8 cellular contexts compared by ENCODE assay signal in genomic region chr13:53250272-53250875, GRCh38.
DNase-seq lines count a peak whose midpoint lies in the region; ATAC-seq and TF ChIP-seq lines count a peak whose summit lies in the region.

No MANE protein-coding gene starts in this region.

- no peaks in the 10 kb centered on the region for H3K4me1 ChIP-seq in DND-41 (ENCODE audit: insufficient read depth, low read length)
- no peaks in the 10 kb centered on the region for H3K4me1 ChIP-seq in adipocyte (ENCODE audit: control insufficient read depth, insufficient read depth, low read length)

- H3K4me2 ChIP-seq in DND-41 (ENCODE audit: insufficient read depth, low read length): no peak overlapping the region

- H3K79me2 ChIP-seq in DND-41 (ENCODE audit: insufficient read depth, low read length): no peaks in the 10 kb centered on the region

- H3K4me3 ChIP-seq in DND-41 (ENCODE audit: low read depth in 1 of 2, low read length in 2 of 2): no peak overlapping the region
- no peak overlapping the region for H3K4me3 ChIP-seq in adipocyte (ENCODE audit: low read length)

- no peak overlapping the region for H3K9ac ChIP-seq in DND-41 (ENCODE audit: low read depth, low read length)
- H3K9ac ChIP-seq in adipocyte (ENCODE audit: low read length): no peak overlapping the region

- H4K20me1 ChIP-seq in DND-41 (ENCODE audit: insufficient read depth, low read length): no peaks in the 10 kb centered on the region

- H3K27me3 ChIP-seq in DND-41 (ENCODE audit: insufficient read depth, low read length, poor library complexity): no peaks in the 10 kb centered on the region
- peaks cover 5% of the 10 kb centered on the region for H3K27me3 ChIP-seq in adipocyte (replicated peaks; ENCODE audit: control insufficient read depth, insufficient read depth, low read length)

- ATAC-seq in DND-41 (ENCODE audit: insufficient read depth, low read depth) (peak; percentile 93), GM19467 (IDR thresholded peaks at IDR 0.05; ENCODE audit: unreplicated experiment) (peak; percentile 84), HG03469 (IDR thresholded peaks at IDR 0.05; ENCODE audit: unreplicated experiment) (peak; percentile 91)

- H3K9me3 ChIP-seq in DND-41 (ENCODE audit: insufficient read depth, low read length, severe bottlenecking): no peaks in the 10 kb centered on the region
- H3K9me3 ChIP-seq in adipocyte (ENCODE audit: control insufficient read depth, low read length): no peaks in the 10 kb centered on the region

- no peak overlapping the region for H2AFZ ChIP-seq in DND-41 (ENCODE audit: low read depth, low read length)

- DNase-seq in DND-41: peak; percentile 32
- DNase-seq in NCI-H345 treated with DMSO at 0.1 percent for 48 hours (lab: John Stamatoyannopoulos, UW; ENCODE audit: unreplicated experiment): peak; percentile 73
- peak; percentile 88 for DNase-seq in adipocyte (ENCODE audit: low read depth)
- DNase-seq in hepatic stellate cell (ENCODE audit: low spot score): peak; percentile 22
- peak; percentile 49 for DNase-seq in smooth muscle cell of the brain vasculature (ENCODE audit: low read depth, low spot score)
- DNase-seq in ureter (ENCODE audit: low spot score): no peak

- H3K27ac ChIP-seq in DND-41 (ENCODE audit: low read length): no peak overlapping the region

- TF ChIP-seq CTCF in DND-41 (IDR thresholded peaks at IDR 0.05; ENCODE audit: borderline replicate concordance, extremely low read depth, low read length, poor library complexity, severe bottlenecking): peak; percentile 84

- H3K36me3 ChIP-seq in DND-41 (ENCODE audit: insufficient read depth, low read length) (no peaks in the 10 kb centered on the region), adipocyte (ENCODE audit: control insufficient read depth, insufficient read depth, low read length, severe bottlenecking) (no peaks in the 10 kb centered on the region)
